1 cellular context compared by ENCODE assay signal in the genomic region with DNA sequence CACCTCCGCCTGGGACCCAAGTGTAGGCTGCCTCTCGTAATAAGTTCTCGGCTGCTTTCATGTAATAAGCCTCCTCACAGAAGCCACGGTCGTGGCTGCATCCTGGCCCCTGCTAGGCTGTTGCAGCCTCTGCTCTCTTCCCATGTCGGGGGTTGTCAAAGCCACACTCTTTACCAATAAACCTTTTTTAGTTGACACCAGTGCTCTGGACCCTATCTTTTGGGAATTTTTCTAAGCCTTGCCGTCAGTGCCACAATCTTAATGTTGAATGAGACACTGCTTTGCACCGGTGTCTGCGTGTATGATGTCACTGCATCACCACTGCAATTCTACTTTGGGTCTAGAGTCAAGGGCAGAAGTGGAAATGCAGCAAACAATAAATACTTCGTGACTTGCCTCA.
TF ChIP-seq lines count a peak whose summit lies in the region.

No MANE protein-coding gene starts in this region.

TF ChIP-seq in GM23338, 12 proteins besides CTCF, POLR2A, EP300 and RAD21 (continued from another document):
- no peak for TF ChIP-seq POLR2AphosphoS5 (IDR thresholded peaks at IDR 0.05; ENCODE audit: low read depth)
- no peak for TF ChIP-seq REST (IDR thresholded peaks at IDR 0.05; ENCODE audit: unreplicated experiment)
- TF ChIP-seq JUNB (IDR thresholded peaks at IDR 0.05; ENCODE audit: unreplicated experiment) = no peak
- no peak for TF ChIP-seq ZNF114 (CRISPR knock-in tag; IDR thresholded peaks at IDR 0.05)
- no peak for TF ChIP-seq ETS1 (IDR thresholded peaks at IDR 0.05)
- TF ChIP-seq, protein P1, sequence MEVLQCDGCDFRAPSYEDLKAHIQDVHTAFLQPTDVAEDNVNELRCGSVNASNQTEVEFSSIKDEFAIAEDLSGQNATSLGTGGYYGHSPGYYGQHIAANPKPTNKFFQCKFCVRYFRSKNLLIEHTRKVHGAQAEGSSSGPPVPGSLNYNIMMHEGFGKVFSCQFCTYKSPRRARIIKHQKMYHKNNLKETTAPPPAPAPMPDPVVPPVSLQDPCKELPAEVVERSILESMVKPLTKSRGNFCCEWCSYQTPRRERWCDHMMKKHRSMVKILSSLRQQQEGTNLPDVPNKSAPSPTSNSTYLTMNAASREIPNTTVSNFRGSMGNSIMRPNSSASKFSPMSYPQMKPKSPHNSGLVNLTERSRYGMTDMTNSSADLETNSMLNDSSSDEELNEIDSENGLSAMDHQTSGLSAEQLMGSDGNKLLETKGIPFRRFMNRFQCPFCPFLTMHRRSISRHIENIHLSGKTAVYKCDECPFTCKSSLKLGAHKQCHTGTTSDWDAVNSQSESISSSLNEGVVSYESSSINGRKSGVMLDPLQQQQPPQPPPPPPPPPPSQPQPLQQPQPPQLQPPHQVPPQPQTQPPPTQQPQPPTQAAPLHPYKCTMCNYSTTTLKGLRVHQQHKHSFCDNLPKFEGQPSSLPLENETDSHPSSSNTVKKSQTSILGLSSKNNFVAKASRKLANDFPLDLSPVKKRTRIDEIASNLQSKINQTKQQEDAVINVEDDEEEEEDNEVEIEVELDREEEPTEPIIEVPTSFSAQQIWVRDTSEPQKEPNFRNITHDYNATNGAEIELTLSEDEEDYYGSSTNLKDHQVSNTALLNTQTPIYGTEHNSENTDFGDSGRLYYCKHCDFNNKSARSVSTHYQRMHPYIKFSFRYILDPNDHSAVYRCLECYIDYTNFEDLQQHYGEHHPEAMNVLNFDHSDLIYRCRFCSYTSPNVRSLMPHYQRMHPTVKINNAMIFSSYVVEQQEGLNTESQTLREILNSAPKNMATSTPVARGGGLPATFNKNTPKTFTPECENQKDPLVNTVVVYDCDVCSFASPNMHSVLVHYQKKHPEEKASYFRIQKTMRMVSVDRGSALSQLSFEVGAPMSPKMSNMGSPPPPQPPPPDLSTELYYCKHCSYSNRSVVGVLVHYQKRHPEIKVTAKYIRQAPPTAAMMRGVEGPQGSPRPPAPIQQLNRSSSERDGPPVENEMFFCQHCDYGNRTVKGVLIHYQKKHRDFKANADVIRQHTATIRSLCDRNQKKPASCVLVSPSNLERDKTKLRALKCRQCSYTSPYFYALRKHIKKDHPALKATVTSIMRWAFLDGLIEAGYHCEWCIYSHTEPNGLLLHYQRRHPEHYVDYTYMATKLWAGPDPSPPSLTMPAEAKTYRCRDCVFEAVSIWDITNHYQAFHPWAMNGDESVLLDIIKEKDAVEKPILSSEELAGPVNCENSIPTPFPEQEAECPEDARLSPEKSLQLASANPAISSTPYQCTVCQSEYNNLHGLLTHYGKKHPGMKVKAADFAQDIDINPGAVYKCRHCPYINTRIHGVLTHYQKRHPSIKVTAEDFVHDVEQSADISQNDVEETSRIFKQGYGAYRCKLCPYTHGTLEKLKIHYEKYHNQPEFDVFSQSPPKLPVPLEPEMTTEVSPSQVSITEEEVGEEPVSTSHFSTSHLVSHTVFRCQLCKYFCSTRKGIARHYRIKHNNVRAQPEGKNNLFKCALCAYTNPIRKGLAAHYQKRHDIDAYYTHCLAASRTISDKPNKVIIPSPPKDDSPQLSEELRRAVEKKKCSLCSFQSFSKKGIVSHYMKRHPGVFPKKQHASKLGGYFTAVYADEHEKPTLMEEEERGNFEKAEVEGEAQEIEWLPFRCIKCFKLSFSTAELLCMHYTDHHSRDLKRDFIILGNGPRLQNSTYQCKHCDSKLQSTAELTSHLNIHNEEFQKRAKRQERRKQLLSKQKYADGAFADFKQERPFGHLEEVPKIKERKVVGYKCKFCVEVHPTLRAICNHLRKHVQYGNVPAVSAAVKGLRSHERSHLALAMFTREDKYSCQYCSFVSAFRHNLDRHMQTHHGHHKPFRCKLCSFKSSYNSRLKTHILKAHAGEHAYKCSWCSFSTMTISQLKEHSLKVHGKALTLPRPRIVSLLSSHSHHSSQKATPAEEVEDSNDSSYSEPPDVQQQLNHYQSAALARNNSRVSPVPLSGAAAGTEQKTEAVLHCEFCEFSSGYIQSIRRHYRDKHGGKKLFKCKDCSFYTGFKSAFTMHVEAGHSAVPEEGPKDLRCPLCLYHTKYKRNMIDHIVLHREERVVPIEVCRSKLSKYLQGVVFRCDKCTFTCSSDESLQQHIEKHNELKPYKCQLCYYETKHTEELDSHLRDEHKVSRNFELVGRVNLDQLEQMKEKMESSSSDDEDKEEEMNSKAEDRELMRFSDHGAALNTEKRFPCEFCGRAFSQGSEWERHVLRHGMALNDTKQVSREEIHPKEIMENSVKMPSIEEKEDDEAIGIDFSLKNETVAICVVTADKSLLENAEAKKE (CRISPR knock-in tag; IDR thresholded peaks at IDR 0.05) = no peak
- no peak for TF ChIP-seq STAT1 (IDR thresholded peaks at IDR 0.05; ENCODE audit: unreplicated experiment)
